Comparison of ENCODE assay signal across 8 cellular contexts in genomic region chr7:101390901-101391301, GRCh38. TPM values are rescaled to one million over a fixed set of nuclear protein-coding genes. Genes with fewer than 3 reads are reported as not detected.
DNase-seq lines count a peak whose midpoint lies in the region; ATAC-seq, FAIRE-seq and TF ChIP-seq lines count a peak whose summit lies in the region.

No MANE protein-coding gene starts in this region.

- TF ChIP-seq POLR2A in Peyer's patch (IDR thresholded peaks at IDR 0.05), result no peak

- no peaks in the 10 kb centered on the region for H3K36me3 ChIP-seq in Peyer's patch

- FAIRE-seq in frontal cortex (lab: Jason Lieb, UNC), result no peak

- intact Hi-C loops in sciatic nerve (cut with DNase I), result no loop called here

- TF ChIP-seq CTCF in Peyer's patch (IDR thresholded peaks at IDR 0.05) (no peak), choroid plexus epithelial cell (conservative IDR thresholded peaks at IDR 0.05; ENCODE audit: low read depth, low read length) (no peak)

- H3K4me3 ChIP-seq in Peyer's patch, result no peak overlapping the region
- H3K4me3 ChIP-seq in choroid plexus epithelial cell (ENCODE audit: low read depth, low read length), result no peak overlapping the region

- ATAC-seq in HG02840 (IDR thresholded peaks at IDR 0.05; ENCODE audit: low FRiP score, unreplicated experiment) (peak; percentile 83), sciatic nerve (peak; percentile 90)

- H3K27me3 ChIP-seq in Peyer's patch, result no peaks in the 10 kb centered on the region

- no peaks in the 10 kb centered on the region for H3K4me1 ChIP-seq in Peyer's patch

- DNase-seq in NK-92 treated with Interleukin-12 subunit alpha and Interleukin-12 subunit beta, amount 100 ng/mL, for 24 hours (lab: John Stamatoyannopoulos, UW), result peak; percentile 63
- DNase-seq in NK-92 (lab: John Stamatoyannopoulos, UW; ENCODE audit: unreplicated experiment) (no peak), Peyer's patch (peak in 2 of 3 donors; percentile 78 to 83), choroid plexus epithelial cell (ENCODE audit: low read depth) (peak; percentile 68), sciatic nerve (ENCODE audit: low spot score) (peak; percentile 69), frontal cortex (ENCODE audit: low spot score in 2 of 2) (no peak)
- DNase-seq in central memory CD4-positive, alpha-beta T cell, result no peak

- H3K27ac ChIP-seq in Peyer's patch, result peak overlapping the region in 1 of 4 donors; percentile 4

- no peaks in the 10 kb centered on the region for H3K9me3 ChIP-seq in Peyer's patch

RNA-seq across cellular contexts. Expression of gene COL26A1, which starts 28.2 kb away (rescaled TPM):
- total RNA-seq in Peyer's patch, result not detected
- total RNA-seq in sciatic nerve, result 0.09 TPM
- 14.3 TPM for total RNA-seq in frontal cortex

Comparison
In these comparisons a context has a peak if more than half of its experiments do, and no peak if none do; other contexts are left out.
1. DNase-seq: peak in NK-92 treated with Interleukin-12 subunit alpha and Interleukin-12 subunit beta, amount 100 ng/mL, for 24 hours (single experiment), Peyer's patch (2 of 3), choroid plexus epithelial cell (single experiment) and sciatic nerve (single experiment); none in NK-92 (single experiment), frontal cortex (0 of 2) and central memory CD4-positive, alpha-beta T cell (single experiment).
2. RNA of gene COL26A1, which starts 28.2 kb away (total RNA-seq): 14.3 TPM in frontal cortex (single experiment); 0.09 TPM in sciatic nerve (single experiment) and not detected in Peyer's patch; every median in the first group is over 10 times any median in the second.